Comparison of ENCODE assay signal across 1 cellular context in genomic region chr5:98783051-98783649, GRCh38.
TF ChIP-seq lines count a peak whose summit lies in the region.

No MANE protein-coding gene starts in this region.

TF ChIP-seq in IMR-90, 13 proteins besides CTCF, POLR2A, EP300 and RAD21:
- no peak for TF ChIP-seq CHD1 (IDR thresholded peaks at IDR 0.05; ENCODE audit: low read depth, low read length)
TF ChIP-seq in IMR-90: peak in this region for 0.
